ENCODE assay signal across 2 cellular contexts in genomic region chr1:162145966-162146696, GRCh38.
TF ChIP-seq lines count a peak whose summit lies in the region.

No MANE protein-coding gene starts in this region.

TF ChIP-seq in GM23338, 12 proteins besides CTCF, POLR2A, EP300 and RAD21:
- TF ChIP-seq ETS1 (IDR thresholded peaks at IDR 0.05) = no peak
- TF ChIP-seq EZH2phosphoT487 (IDR thresholded peaks at IDR 0.05; ENCODE audit: unreplicated experiment) = no peak
- no peak for TF ChIP-seq NANOG (IDR thresholded peaks at IDR 0.05; ENCODE audit: borderline replicate concordance)
- TF ChIP-seq JUNB (IDR thresholded peaks at IDR 0.05; ENCODE audit: unreplicated experiment) = no peak
- no peak for TF ChIP-seq EZH2 (IDR thresholded peaks at IDR 0.05; ENCODE audit: low read depth, unreplicated experiment)
- no peak for TF ChIP-seq STAT1 (IDR thresholded peaks at IDR 0.05; ENCODE audit: unreplicated experiment)
- TF ChIP-seq, protein P1, sequence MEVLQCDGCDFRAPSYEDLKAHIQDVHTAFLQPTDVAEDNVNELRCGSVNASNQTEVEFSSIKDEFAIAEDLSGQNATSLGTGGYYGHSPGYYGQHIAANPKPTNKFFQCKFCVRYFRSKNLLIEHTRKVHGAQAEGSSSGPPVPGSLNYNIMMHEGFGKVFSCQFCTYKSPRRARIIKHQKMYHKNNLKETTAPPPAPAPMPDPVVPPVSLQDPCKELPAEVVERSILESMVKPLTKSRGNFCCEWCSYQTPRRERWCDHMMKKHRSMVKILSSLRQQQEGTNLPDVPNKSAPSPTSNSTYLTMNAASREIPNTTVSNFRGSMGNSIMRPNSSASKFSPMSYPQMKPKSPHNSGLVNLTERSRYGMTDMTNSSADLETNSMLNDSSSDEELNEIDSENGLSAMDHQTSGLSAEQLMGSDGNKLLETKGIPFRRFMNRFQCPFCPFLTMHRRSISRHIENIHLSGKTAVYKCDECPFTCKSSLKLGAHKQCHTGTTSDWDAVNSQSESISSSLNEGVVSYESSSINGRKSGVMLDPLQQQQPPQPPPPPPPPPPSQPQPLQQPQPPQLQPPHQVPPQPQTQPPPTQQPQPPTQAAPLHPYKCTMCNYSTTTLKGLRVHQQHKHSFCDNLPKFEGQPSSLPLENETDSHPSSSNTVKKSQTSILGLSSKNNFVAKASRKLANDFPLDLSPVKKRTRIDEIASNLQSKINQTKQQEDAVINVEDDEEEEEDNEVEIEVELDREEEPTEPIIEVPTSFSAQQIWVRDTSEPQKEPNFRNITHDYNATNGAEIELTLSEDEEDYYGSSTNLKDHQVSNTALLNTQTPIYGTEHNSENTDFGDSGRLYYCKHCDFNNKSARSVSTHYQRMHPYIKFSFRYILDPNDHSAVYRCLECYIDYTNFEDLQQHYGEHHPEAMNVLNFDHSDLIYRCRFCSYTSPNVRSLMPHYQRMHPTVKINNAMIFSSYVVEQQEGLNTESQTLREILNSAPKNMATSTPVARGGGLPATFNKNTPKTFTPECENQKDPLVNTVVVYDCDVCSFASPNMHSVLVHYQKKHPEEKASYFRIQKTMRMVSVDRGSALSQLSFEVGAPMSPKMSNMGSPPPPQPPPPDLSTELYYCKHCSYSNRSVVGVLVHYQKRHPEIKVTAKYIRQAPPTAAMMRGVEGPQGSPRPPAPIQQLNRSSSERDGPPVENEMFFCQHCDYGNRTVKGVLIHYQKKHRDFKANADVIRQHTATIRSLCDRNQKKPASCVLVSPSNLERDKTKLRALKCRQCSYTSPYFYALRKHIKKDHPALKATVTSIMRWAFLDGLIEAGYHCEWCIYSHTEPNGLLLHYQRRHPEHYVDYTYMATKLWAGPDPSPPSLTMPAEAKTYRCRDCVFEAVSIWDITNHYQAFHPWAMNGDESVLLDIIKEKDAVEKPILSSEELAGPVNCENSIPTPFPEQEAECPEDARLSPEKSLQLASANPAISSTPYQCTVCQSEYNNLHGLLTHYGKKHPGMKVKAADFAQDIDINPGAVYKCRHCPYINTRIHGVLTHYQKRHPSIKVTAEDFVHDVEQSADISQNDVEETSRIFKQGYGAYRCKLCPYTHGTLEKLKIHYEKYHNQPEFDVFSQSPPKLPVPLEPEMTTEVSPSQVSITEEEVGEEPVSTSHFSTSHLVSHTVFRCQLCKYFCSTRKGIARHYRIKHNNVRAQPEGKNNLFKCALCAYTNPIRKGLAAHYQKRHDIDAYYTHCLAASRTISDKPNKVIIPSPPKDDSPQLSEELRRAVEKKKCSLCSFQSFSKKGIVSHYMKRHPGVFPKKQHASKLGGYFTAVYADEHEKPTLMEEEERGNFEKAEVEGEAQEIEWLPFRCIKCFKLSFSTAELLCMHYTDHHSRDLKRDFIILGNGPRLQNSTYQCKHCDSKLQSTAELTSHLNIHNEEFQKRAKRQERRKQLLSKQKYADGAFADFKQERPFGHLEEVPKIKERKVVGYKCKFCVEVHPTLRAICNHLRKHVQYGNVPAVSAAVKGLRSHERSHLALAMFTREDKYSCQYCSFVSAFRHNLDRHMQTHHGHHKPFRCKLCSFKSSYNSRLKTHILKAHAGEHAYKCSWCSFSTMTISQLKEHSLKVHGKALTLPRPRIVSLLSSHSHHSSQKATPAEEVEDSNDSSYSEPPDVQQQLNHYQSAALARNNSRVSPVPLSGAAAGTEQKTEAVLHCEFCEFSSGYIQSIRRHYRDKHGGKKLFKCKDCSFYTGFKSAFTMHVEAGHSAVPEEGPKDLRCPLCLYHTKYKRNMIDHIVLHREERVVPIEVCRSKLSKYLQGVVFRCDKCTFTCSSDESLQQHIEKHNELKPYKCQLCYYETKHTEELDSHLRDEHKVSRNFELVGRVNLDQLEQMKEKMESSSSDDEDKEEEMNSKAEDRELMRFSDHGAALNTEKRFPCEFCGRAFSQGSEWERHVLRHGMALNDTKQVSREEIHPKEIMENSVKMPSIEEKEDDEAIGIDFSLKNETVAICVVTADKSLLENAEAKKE (CRISPR knock-in tag; IDR thresholded peaks at IDR 0.05) = no peak
- no peak for TF ChIP-seq POLR2AphosphoS5 (IDR thresholded peaks at IDR 0.05; ENCODE audit: low read depth)
- no peak for TF ChIP-seq ZNF331 (CRISPR knock-in tag; IDR thresholded peaks at IDR 0.05; ENCODE audit: low read depth)
- no peak for TF ChIP-seq REST (IDR thresholded peaks at IDR 0.05; ENCODE audit: unreplicated experiment)
- no peak for TF ChIP-seq CREB1 (CRISPR knock-in tag; IDR thresholded peaks at IDR 0.05; ENCODE audit: low read depth)
- TF ChIP-seq ZNF114 (CRISPR knock-in tag; IDR thresholded peaks at IDR 0.05) = no peak

TF ChIP-seq in IMR-90, 13 proteins besides CTCF, POLR2A, EP300 and RAD21:
- no peak for TF ChIP-seq NFE2L2 (IDR thresholded peaks at IDR 0.05; ENCODE audit: low read depth, low read length)
- no peak for TF ChIP-seq BHLHE40 (IDR thresholded peaks at IDR 0.05; ENCODE audit: low read depth, low read length)
- TF ChIP-seq, protein P2, sequence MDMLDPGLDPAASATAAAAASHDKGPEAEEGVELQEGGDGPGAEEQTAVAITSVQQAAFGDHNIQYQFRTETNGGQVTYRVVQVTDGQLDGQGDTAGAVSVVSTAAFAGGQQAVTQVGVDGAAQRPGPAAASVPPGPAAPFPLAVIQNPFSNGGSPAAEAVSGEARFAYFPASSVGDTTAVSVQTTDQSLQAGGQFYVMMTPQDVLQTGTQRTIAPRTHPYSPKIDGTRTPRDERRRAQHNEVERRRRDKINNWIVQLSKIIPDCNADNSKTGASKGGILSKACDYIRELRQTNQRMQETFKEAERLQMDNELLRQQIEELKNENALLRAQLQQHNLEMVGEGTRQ (IDR thresholded peaks at IDR 0.05; ENCODE audit: low read depth, low read length) = no peak
- TF ChIP-seq ELK1 (IDR thresholded peaks at IDR 0.05; ENCODE audit: borderline replicate concordance, low read depth, low read length) = no peak
- TF ChIP-seq RCOR1 (IDR thresholded peaks at IDR 0.05; ENCODE audit: insufficient replicate concordance, low read length) = no peak
- no peak for TF ChIP-seq MAZ (IDR thresholded peaks at IDR 0.05; ENCODE audit: borderline replicate concordance, low read depth, low read length)
- TF ChIP-seq RFX5 (IDR thresholded peaks at IDR 0.05; ENCODE audit: low read depth, low read length) = no peak
- TF ChIP-seq SMC3 (IDR thresholded peaks at IDR 0.05; ENCODE audit: low read depth, low read length) = no peak
- no peak for TF ChIP-seq MXI1 (IDR thresholded peaks at IDR 0.05; ENCODE audit: borderline replicate concordance, low read depth, low read length)
- TF ChIP-seq CHD1 (IDR thresholded peaks at IDR 0.05; ENCODE audit: low read depth, low read length) = no peak
- no peak for TF ChIP-seq MAFK (IDR thresholded peaks at IDR 0.05; ENCODE audit: low read depth, low read length)
- TF ChIP-seq FOS (IDR thresholded peaks at IDR 0.05; ENCODE audit: low read depth, low read length) = no peak
- no peak for TF ChIP-seq CEBPB (IDR thresholded peaks at IDR 0.05; ENCODE audit: low read depth, low read length)
TF ChIP-seq in IMR-90: peak in this region for 0.
